ENCODE assay signal across 23 cellular contexts in the genomic region with DNA sequence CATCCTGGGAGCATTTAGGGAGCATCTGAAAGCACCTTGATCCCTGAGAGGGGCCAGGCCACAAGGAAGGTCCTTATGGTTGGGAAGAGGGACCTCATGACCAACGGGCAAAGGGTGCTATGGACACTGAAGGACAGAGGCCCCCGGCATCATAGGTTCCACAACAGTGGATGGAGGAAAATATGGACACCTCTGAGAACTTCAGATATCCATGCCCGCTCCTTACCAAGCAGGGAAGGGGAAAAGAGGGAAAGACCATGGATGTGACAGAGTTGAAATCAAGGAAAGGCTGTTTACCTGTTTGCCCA.
DNase-seq lines count a peak whose midpoint lies in the region; ATAC-seq and TF ChIP-seq lines count a peak whose summit lies in the region.
"Had no signal": no experiment of that assay in that cellular context is flagged by ENCODE, and none has a peak within 500 bp of the region (broad histone marks: within the 10 kb centered on the region; RNA-seq: fewer than 3 reads in every experiment).

No MANE protein-coding gene starts in this region.

- no peaks in the 10 kb centered on the region for H3K9me3 ChIP-seq in CD8-positive, alpha-beta T cell (ENCODE audit: low read length)
- H3K9me3 ChIP-seq in spleen = peaks cover 0 to 7% (median 0%) of the 10 kb centered on the region in 8 donors
- no peaks in the 10 kb centered on the region for H3K9me3 ChIP-seq in naive thymus-derived CD4-positive, alpha-beta T cell (ENCODE audit: control insufficient read depth in 2 of 3, low read length in 3 of 3)
- H3K9me3 ChIP-seq: SJCRH30 had no signal

- H3K4me1 Mint-ChIP-seq in CD14-positive monocyte = peaks cover 49% of the 10 kb centered on the region
- H3K4me1 Mint-ChIP-seq in CD8-positive, alpha-beta T cell (ENCODE audit: low read depth) = peaks cover 42% of the 10 kb centered on the region
- H3K4me1 Mint-ChIP-seq in effector memory CD8-positive, alpha-beta T cell (ENCODE audit: low read depth in 2 of 2) = peaks cover 32 to 42% of the 10 kb centered on the region in 2 donors
- peaks cover 40 to 59% (median 50%) of the 10 kb centered on the region in 7 donors for H3K4me1 Mint-ChIP-seq in naive thymus-derived CD4-positive, alpha-beta T cell

- H3K36me3 ChIP-seq in CD8-positive, alpha-beta T cell (ENCODE audit: insufficient read depth, low read length) = no peaks in the 10 kb centered on the region
- H3K36me3 ChIP-seq in spleen = no peaks in the 10 kb centered on the region
- no peaks in the 10 kb centered on the region for H3K36me3 ChIP-seq in naive thymus-derived CD4-positive, alpha-beta T cell (ENCODE audit: control insufficient read depth in 2 of 3, insufficient read depth in 3 of 3, low read length in 3 of 3)
- H3K36me3 ChIP-seq: SJCRH30 had no signal

- no peaks in the 10 kb centered on the region for H3K36me3 Mint-ChIP-seq in CD14-positive monocyte
- H3K36me3 Mint-ChIP-seq in CD8-positive, alpha-beta T cell = no peaks in the 10 kb centered on the region
- no peaks in the 10 kb centered on the region for H3K36me3 Mint-ChIP-seq in effector memory CD8-positive, alpha-beta T cell (ENCODE audit: insufficient read depth)
- H3K36me3 Mint-ChIP-seq in naive thymus-derived CD4-positive, alpha-beta T cell = peaks cover 0 to 9% (median 0%) of the 10 kb centered on the region in 5 donors
- H3K36me3 Mint-ChIP-seq: activated naive CD8-positive, alpha-beta T cell; memory B cell had no signal

- no peaks in the 10 kb centered on the region for H3K27me3 ChIP-seq in CD8-positive, alpha-beta T cell (ENCODE audit: insufficient read depth, low read length)
- H3K27me3 ChIP-seq in spleen (replicated peaks in 1 of 7) = peaks cover 0 to 21% (median 13%) of the 10 kb centered on the region in 7 donors
- H3K27me3 ChIP-seq in naive thymus-derived CD4-positive, alpha-beta T cell (ENCODE audit: control insufficient read depth in 2 of 2, insufficient read depth in 2 of 2, low read length in 2 of 2) = no peaks in the 10 kb centered on the region

- no peak overlapping the region for H3K4me3 ChIP-seq in CD8-positive, alpha-beta T cell (ENCODE audit: low read depth, low read length)
- peak overlapping the region in 1 of 8 donors; percentile 70 for H3K4me3 ChIP-seq in spleen
- no peak overlapping the region for H3K4me3 ChIP-seq in naive thymus-derived CD4-positive, alpha-beta T cell (ENCODE audit: low read length)
- H3K4me3 ChIP-seq: GM12878, SJCRH30, smooth muscle cell had no signal

- H3K4me1 ChIP-seq in CD8-positive, alpha-beta T cell (ENCODE audit: insufficient read depth, low read length) = peaks cover 25% of the 10 kb centered on the region
- H3K4me1 ChIP-seq in spleen = peaks cover 0 to 79% (median 30%) of the 10 kb centered on the region in 6 donors
- peaks cover 24 to 25% of the 10 kb centered on the region in 2 donors for H3K4me1 ChIP-seq in naive thymus-derived CD4-positive, alpha-beta T cell (ENCODE audit: control insufficient read depth in 2 of 2, insufficient read depth in 2 of 2, low read length in 2 of 2)
- H3K4me1 ChIP-seq: SJCRH30 had no signal

- CTCF ChIA-PET in CD8-positive, alpha-beta T cell (lab: Charles Lee) = no interaction called here
- CTCF ChIA-PET in naive thymus-derived CD4-positive, alpha-beta T cell (lab: Charles Lee) = no interaction called here

- no peak for ATAC-seq in CD8-positive, alpha-beta T cell
- no peak for ATAC-seq in effector memory CD8-positive, alpha-beta T cell (replicated peaks)
- ATAC-seq in GM21515 (IDR thresholded peaks at IDR 0.05; ENCODE audit: unreplicated experiment) = no peak
- ATAC-seq in naive thymus-derived CD4-positive, alpha-beta T cell = no peak
- ATAC-seq: GM12878 had no signal

- no peak overlapping the region for H3K4me3 Mint-ChIP-seq in CD14-positive monocyte
- H3K4me3 Mint-ChIP-seq in CD8-positive, alpha-beta T cell = no peak overlapping the region
- no peak overlapping the region for H3K4me3 Mint-ChIP-seq in effector memory CD8-positive, alpha-beta T cell
- no peak overlapping the region for H3K4me3 Mint-ChIP-seq in naive thymus-derived CD4-positive, alpha-beta T cell
- H3K4me3 Mint-ChIP-seq: T-helper 1 cell treated with Interleukin-12 subunit alpha and Interleukin-12 subunit beta and Interleukin-4 antibody, amounts not matched to agents 30 μg/mL and 1 μg/mL, for 36 hours had no signal

- WGBS in spleen, 5 donors = 78 to 96% (median 89%) methylated on average over 3 of the region's 3 CpGs

- intact Hi-C loops in CD14-positive monocyte (cut with micrococcal nuclease) = loop anchor here in 1 of 2 donors (10.0 kb wide), 1 partner anchor 90 kb away; a partner anchor contains a TSS
- intact Hi-C loops in CD8-positive, alpha-beta T cell (cut with DNase I, micrococcal nuclease) = no loop called here
- intact Hi-C loops in spleen (cut with DNase I; ENCODE audit: low total_unique reads) = no loop called here
- intact Hi-C loops in naive thymus-derived CD4-positive, alpha-beta T cell (cut with micrococcal nuclease) = no loop called here

- POLR2A ChIA-PET in CD8-positive, alpha-beta T cell (lab: Charles Lee) = interaction anchor here (5.2 kb wide), 1 partner anchor 53 kb away, joined by 27 read pairs; no protein-coding TSS in a partner anchor
- POLR2A ChIA-PET in naive thymus-derived CD4-positive, alpha-beta T cell (lab: Charles Lee) = interaction anchor here (1.7 kb wide), 1 partner anchor 8 kb away, joined by 9 read pairs; no protein-coding TSS in a partner anchor

- no peak for TF ChIP-seq POLR2A in spleen (IDR thresholded peaks at IDR 0.05)

- peak overlapping the region; percentile 40 to 90 (median 84) for H3K27ac Mint-ChIP-seq in CD14-positive monocyte
- peak overlapping the region; percentile 49 for H3K27ac Mint-ChIP-seq in CD8-positive, alpha-beta T cell
- peak overlapping the region; percentile 70 to 84 for H3K27ac Mint-ChIP-seq in effector memory CD8-positive, alpha-beta T cell
- H3K27ac Mint-ChIP-seq in naive thymus-derived CD4-positive, alpha-beta T cell = peak overlapping the region in 2 of 9 donors; percentile 13 to 72
- H3K27ac Mint-ChIP-seq: activated naive CD8-positive, alpha-beta T cell had no signal

- TF ChIP-seq CTCF in CD14-positive monocyte (IDR thresholded peaks at IDR 0.05) = no peak
- TF ChIP-seq CTCF in CD8-positive, alpha-beta T cell (IDR thresholded peaks at IDR 0.05) = no peak
- no peak for TF ChIP-seq CTCF in spleen (IDR thresholded peaks at IDR 0.05 in 8 of 11, conservative IDR thresholded peaks at IDR 0.05 in 3 of 11)

- H3K27ac ChIP-seq in CD8-positive, alpha-beta T cell (ENCODE audit: low read depth, low read length) = no peak overlapping the region
- peak overlapping the region in 7 of 8 donors; percentile 81 to 92 (median 90) for H3K27ac ChIP-seq in spleen
- H3K27ac ChIP-seq in naive thymus-derived CD4-positive, alpha-beta T cell (ENCODE audit: low read depth, low read length) = no peak overlapping the region
- H3K27ac ChIP-seq: SJCRH30 had no signal

- DNase-seq in CD14-positive monocyte (ENCODE audit: low spot score) (no peak), spleen (peak; percentile 40), HuH-7.5 (ENCODE audit: low spot score) (no peak)
- DNase-seq in CD8-positive, alpha-beta T cell = no peak
- DNase-seq in effector memory CD8-positive, alpha-beta T cell = no peak
- no peak for DNase-seq in naive thymus-derived CD4-positive, alpha-beta T cell
- DNase-seq: activated effector memory CD4-positive, alpha-beta T cell treated with Interleukin-2 at 50 U/mL for 16 hours; activated T-cell treated with anti-CD3 and anti-CD28 coated beads for 4 hours; C1 segment of cervical spinal cord; glutamatergic neuron; KG1; NCI-H1417 treated with DMSO at 0.1 percent for 48 hours; NCI-H2081; NCI-H226; occipital lobe; SJCRH30; stimulated activated CD4-positive, alpha-beta T cell treated with anti-CD3 and anti-CD28 coated beads, Interleukin-2, amount 100 ng/mL, for 24 hours had no signal

- peaks cover 4 to 10% (median 5%) of the 10 kb centered on the region in 3 donors for H3K27me3 Mint-ChIP-seq in CD14-positive monocyte (ENCODE audit: low read depth in 3 of 3)
- no peaks in the 10 kb centered on the region for H3K27me3 Mint-ChIP-seq in CD8-positive, alpha-beta T cell (ENCODE audit: low read depth)
- no peaks in the 10 kb centered on the region for H3K27me3 Mint-ChIP-seq in effector memory CD8-positive, alpha-beta T cell
- H3K27me3 Mint-ChIP-seq in naive thymus-derived CD4-positive, alpha-beta T cell = peaks cover 0 to 7% (median 0%) of the 10 kb centered on the region in 5 donors
- H3K27me3 Mint-ChIP-seq: activated naive CD8-positive, alpha-beta T cell; memory B cell had no signal

- peaks cover 0 to 4% (median 2%) of the 10 kb centered on the region in 7 donors for H3K9me3 Mint-ChIP-seq in CD14-positive monocyte
- H3K9me3 Mint-ChIP-seq in CD8-positive, alpha-beta T cell = no peaks in the 10 kb centered on the region
- no peaks in the 10 kb centered on the region for H3K9me3 Mint-ChIP-seq in effector memory CD8-positive, alpha-beta T cell
- peaks cover 0 to 2% (median 0%) of the 10 kb centered on the region in 11 donors for H3K9me3 Mint-ChIP-seq in naive thymus-derived CD4-positive, alpha-beta T cell
- H3K9me3 Mint-ChIP-seq: memory B cell; T-helper 1 cell treated with Interleukin-12 subunit alpha and Interleukin-12 subunit beta and Interleukin-4 antibody, amounts not matched to agents 30 μg/mL and 1 μg/mL, for 36 hours had no signal

Comparison
In these comparisons a context has a peak if more than half of its experiments do, and no peak if none do; other contexts are left out.
1. H3K27ac ChIP-seq: peak in spleen (7 of 8); none in CD8-positive, alpha-beta T cell (single experiment) and naive thymus-derived CD4-positive, alpha-beta T cell (single experiment).